1 cellular context compared by ENCODE assay signal in genomic region chr13:60163525-60164471, GRCh38.
A peak's percentile ranks its signal among the peaks of the same experiment; 100 is the strongest.
TF ChIP-seq lines count a peak whose summit lies in the region.

TSS of gene DIAPH3 (minus strand) at chr13:60163928. CDS start at chr13:60163766, 162 bp downstream.

TF ChIP-seq in HepG2, 621 proteins besides CTCF, POLR2A, EP300 and RAD21 (continued from another document and continues in another):
- TF ChIP-seq, protein P1, sequence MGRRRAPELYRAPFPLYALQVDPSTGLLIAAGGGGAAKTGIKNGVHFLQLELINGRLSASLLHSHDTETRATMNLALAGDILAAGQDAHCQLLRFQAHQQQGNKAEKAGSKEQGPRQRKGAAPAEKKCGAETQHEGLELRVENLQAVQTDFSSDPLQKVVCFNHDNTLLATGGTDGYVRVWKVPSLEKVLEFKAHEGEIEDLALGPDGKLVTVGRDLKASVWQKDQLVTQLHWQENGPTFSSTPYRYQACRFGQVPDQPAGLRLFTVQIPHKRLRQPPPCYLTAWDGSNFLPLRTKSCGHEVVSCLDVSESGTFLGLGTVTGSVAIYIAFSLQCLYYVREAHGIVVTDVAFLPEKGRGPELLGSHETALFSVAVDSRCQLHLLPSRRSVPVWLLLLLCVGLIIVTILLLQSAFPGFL (CRISPR knock-in tag; IDR thresholded peaks at IDR 0.05), result no peak
- TF ChIP-seq ZBTB8A (CRISPR knock-in tag; IDR thresholded peaks at IDR 0.05; ENCODE audit: borderline replicate concordance, low read depth) (no peak), ZNF3 (CRISPR knock-in tag; IDR thresholded peaks at IDR 0.05) (no peak), RFXANK (CRISPR knock-in tag; IDR thresholded peaks at IDR 0.05) (0 out of 2 replicates have a peak, but pooled peaks have one; percentile 52), GMEB1 (CRISPR knock-in tag; IDR thresholded peaks at IDR 0.05; ENCODE audit: borderline replicate concordance) (peak; percentile 75; the same call in 1 of the 2 replicates), ARID5B (CRISPR knock-in tag; IDR thresholded peaks at IDR 0.05) (peak; percentile 15; the same call in 1 of the 2 replicates), ZKSCAN1 (IDR thresholded peaks at IDR 0.05; ENCODE audit: low read length) (no peak), ZSCAN31 (CRISPR knock-in tag; IDR thresholded peaks at IDR 0.05; ENCODE audit: low read depth) (peak; percentile 34; the same call in 1 of the 2 replicates), FOXP1 (IDR thresholded peaks at IDR 0.05) (no peak), FOXP1 (CRISPR knock-in tag; IDR thresholded peaks at IDR 0.05) (no peak), ZZZ3 (CRISPR knock-in tag; IDR thresholded peaks at IDR 0.05; ENCODE audit: borderline replicate concordance) (peak; percentile 67; the same call in 1 of the 2 replicates), ZNF784 (CRISPR knock-in tag; IDR thresholded peaks at IDR 0.05; ENCODE audit: borderline replicate concordance) (no peak), THAP9 (CRISPR knock-in tag; IDR thresholded peaks at IDR 0.05; ENCODE audit: borderline replicate concordance) (peak; percentile 47; the same call in 1 of the 2 replicates), SYNCRIP (IDR thresholded peaks at IDR 0.05; ENCODE audit: insufficient read depth, low read depth, low read length) (no peak), ZNF468 (CRISPR knock-in tag; IDR thresholded peaks at IDR 0.05) (no peak), SMC3 (IDR thresholded peaks at IDR 0.05; ENCODE audit: low read length) (no peak), ZKSCAN8 (CRISPR knock-in tag; IDR thresholded peaks at IDR 0.05; ENCODE audit: borderline replicate concordance) (no peak), ZNF253 (CRISPR knock-in tag; IDR thresholded peaks at IDR 0.05; ENCODE audit: borderline replicate concordance) (no peak), ZNF121 (CRISPR knock-in tag; IDR thresholded peaks at IDR 0.05) (no peak), GATAD2A (CRISPR knock-in tag; IDR thresholded peaks at IDR 0.05) (no peak), ZNF563 (CRISPR knock-in tag; IDR thresholded peaks at IDR 0.05) (no peak), DPF2 (CRISPR knock-in tag; IDR thresholded peaks at IDR 0.05; ENCODE audit: borderline replicate concordance, low read depth) (no peak), MYC (CRISPR knock-in tag; IDR thresholded peaks at IDR 0.05; ENCODE audit: borderline replicate concordance) (peak; percentile 46; the same call in 1 of the 2 replicates), HOMEZ (CRISPR knock-in tag; IDR thresholded peaks at IDR 0.05; ENCODE audit: low read depth) (peak; percentile 45; the same call in 1 of the 2 replicates), MIER2 (CRISPR knock-in tag; IDR thresholded peaks at IDR 0.05) (no peak), ZNF17 (CRISPR knock-in tag; IDR thresholded peaks at IDR 0.05) (no peak), ZNF672 (CRISPR knock-in tag; IDR thresholded peaks at IDR 0.05) (no peak), JUNB (CRISPR knock-in tag; IDR thresholded peaks at IDR 0.05; ENCODE audit: borderline replicate concordance) (peak; percentile 69; the same call in 1 of the 2 replicates), ZNF331 (CRISPR knock-in tag; IDR thresholded peaks at IDR 0.05) (0 out of 2 replicates have a peak, but pooled peaks have one; percentile 24), TAF15 (IDR thresholded peaks at IDR 0.05; ENCODE audit: low read depth, low read length, poor library complexity, severe bottlenecking) (peak; percentile 60), MLX (CRISPR knock-in tag; IDR thresholded peaks at IDR 0.05) (no peak), ZFP91 (CRISPR knock-in tag; IDR thresholded peaks at IDR 0.05; ENCODE audit: borderline replicate concordance) (peak; percentile 96), ATAD3A (CRISPR knock-in tag; IDR thresholded peaks at IDR 0.05) (no peak), GPBP1L1 (CRISPR knock-in tag; IDR thresholded peaks at IDR 0.05) (no peak), NFYB (CRISPR knock-in tag; IDR thresholded peaks at IDR 0.05) (peak; percentile 99), ZEB1 (IDR thresholded peaks at IDR 0.05; ENCODE audit: insufficient replicate concordance, low read depth) (no peak), CBX1 (IDR thresholded peaks at IDR 0.05; ENCODE audit: low read depth) (no peak), BHLHE40 (IDR thresholded peaks at IDR 0.05; ENCODE audit: low read length) (no peak), POLR2AphosphoS5 (IDR thresholded peaks at IDR 0.05; ENCODE audit: low read depth, low read length) (peak; percentile 95)
- TF ChIP-seq, protein P2, sequence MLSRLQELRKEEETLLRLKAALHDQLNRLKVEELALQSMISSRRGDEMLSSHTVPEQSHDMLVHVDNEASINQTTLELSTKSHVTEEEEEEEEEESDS (CRISPR knock-in tag; IDR thresholded peaks at IDR 0.05; ENCODE audit: borderline replicate concordance), result 0 out of 2 replicates have a peak, but pooled peaks have one; percentile 42
- TF ChIP-seq, protein P3, sequence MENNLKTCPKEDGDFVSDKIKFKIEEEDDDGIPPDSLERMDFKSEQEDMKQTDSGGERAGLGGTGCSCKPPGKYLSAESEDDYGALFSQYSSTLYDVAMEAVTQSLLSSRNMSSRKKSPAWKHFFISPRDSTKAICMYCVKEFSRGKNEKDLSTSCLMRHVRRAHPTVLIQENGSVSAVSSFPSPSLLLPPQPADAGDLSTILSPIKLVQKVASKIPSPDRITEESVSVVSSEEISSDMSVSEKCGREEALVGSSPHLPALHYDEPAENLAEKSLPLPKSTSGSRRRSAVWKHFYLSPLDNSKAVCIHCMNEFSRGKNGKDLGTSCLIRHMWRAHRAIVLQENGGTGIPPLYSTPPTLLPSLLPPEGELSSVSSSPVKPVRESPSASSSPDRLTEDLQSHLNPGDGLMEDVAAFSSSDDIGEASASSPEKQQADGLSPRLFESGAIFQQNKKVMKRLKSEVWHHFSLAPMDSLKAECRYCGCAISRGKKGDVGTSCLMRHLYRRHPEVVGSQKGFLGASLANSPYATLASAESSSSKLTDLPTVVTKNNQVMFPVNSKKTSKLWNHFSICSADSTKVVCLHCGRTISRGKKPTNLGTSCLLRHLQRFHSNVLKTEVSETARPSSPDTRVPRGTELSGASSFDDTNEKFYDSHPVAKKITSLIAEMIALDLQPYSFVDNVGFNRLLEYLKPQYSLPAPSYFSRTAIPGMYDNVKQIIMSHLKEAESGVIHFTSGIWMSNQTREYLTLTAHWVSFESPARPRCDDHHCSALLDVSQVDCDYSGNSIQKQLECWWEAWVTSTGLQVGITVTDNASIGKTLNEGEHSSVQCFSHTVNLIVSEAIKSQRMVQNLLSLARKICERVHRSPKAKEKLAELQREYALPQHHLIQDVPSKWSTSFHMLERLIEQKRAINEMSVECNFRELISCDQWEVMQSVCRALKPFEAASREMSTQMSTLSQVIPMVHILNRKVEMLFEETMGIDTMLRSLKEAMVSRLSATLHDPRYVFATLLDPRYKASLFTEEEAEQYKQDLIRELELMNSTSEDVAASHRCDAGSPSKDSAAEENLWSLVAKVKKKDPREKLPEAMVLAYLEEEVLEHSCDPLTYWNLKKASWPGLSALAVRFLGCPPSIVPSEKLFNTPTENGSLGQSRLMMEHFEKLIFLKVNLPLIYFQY (CRISPR knock-in tag; IDR thresholded peaks at IDR 0.05; ENCODE audit: borderline replicate concordance), result no peak
